ENCODE assay signal across 26 cellular contexts in the genomic region with DNA sequence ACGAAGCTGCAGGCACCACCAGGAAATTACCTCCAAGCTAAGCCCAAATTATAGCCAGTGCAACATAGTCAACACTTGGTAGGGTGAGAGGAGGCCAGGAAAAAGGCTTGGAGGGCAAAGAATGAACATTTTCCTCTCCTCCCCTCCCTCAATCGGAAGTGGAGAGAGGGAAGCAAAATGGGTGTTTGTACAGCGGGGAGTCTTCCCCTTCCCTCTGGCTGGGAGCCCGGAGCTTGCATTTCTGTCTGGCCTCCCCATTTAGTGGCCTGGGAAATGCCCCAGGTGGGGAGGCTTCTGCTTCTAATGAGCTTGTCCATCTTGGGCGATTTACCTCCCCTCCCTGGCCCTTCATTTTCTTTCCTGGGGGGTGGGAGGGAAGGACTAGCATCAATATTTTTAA. TPM values are rescaled to one million over a fixed set of nuclear protein-coding genes. Genes with fewer than 3 reads are reported as not detected.
"Had no signal": no experiment of that assay in that cellular context is flagged by ENCODE, and none has a peak within 500 bp of the region (broad histone marks: within the 10 kb centered on the region; RNA-seq: fewer than 3 reads in every experiment).

No MANE protein-coding gene starts in this region.

- H3K27me3 Mint-ChIP-seq: activated naive CD8-positive, alpha-beta T cell had no signal

- H3K27ac ChIP-seq: body of pancreas, cardiac muscle cell, coronary artery, gastroesophageal sphincter, suprapubic skin, tibial artery, upper lobe of right lung, WERI-Rb-1 had no signal

- H3K36me3 ChIP-seq: cardiac muscle cell, gastroesophageal sphincter, suprapubic skin, tibial artery, upper lobe of right lung, WERI-Rb-1 had no signal

- H3K9me3 ChIP-seq: body of pancreas, gastroesophageal sphincter, suprapubic skin, tibial artery, upper lobe of right lung had no signal

- H3K36me3 Mint-ChIP-seq: activated naive CD8-positive, alpha-beta T cell; natural killer cell had no signal

- H3K9me3 Mint-ChIP-seq: effector memory CD8-positive, alpha-beta T cell; natural killer cell had no signal

- H3K27me3 ChIP-seq: body of pancreas, gastroesophageal sphincter, upper lobe of right lung had no signal

- H3K4me1 ChIP-seq: body of pancreas, gastroesophageal sphincter, suprapubic skin, tibial artery, upper lobe of right lung had no signal

- H3K4me3 Mint-ChIP-seq: activated naive CD8-positive, alpha-beta T cell; effector memory CD8-positive, alpha-beta T cell; natural killer cell had no signal

- H3K27ac Mint-ChIP-seq: activated naive CD8-positive, alpha-beta T cell; effector memory CD8-positive, alpha-beta T cell; natural killer cell had no signal

- DNase-seq: activated CD4-positive, alpha-beta T cell treated with anti-CD3 and anti-CD28 coated beads for 48 hours; activated CD4-positive, alpha-beta T cell treated with anti-CD3 and anti-CD28 coated beads, Interleukin-2, amount 50 U/mL, for 48 hours; activated CD8-positive, alpha-beta memory T cell treated with anti-CD3 and anti-CD28 coated beads for 24 hours; activated effector memory CD4-positive, alpha-beta T cell treated with Interleukin-2 at 50 U/mL for 16 hours; activated naive CD4-positive, alpha-beta T cell treated with Interleukin-2 at 50 U/mL for 16 hours; anterior cingulate cortex; effector memory CD8-positive, alpha-beta T cell; head of caudate nucleus; hippocampal formation; left colon; mesenchymal stem cell; natural killer cell; stimulated activated CD4-positive, alpha-beta T cell treated with anti-CD3 and anti-CD28 coated beads, Interleukin-15, amount 100 ng/mL, for 24 hours; stimulated activated CD4-positive, alpha-beta T cell treated with anti-CD3 and anti-CD28 coated beads, Interleukin-2, amount 100 ng/mL, for 24 hours; stimulated activated naive CD4-positive, alpha-beta T cell; T-helper 9 cell; tibial artery; upper lobe of right lung; WERI-Rb-1 had no signal

- H3K4me1 Mint-ChIP-seq: natural killer cell had no signal

- H3K4me3 ChIP-seq: body of pancreas, cardiac muscle cell, coronary artery, gastroesophageal sphincter, suprapubic skin, tibial artery, upper lobe of right lung had no signal

RNA-seq across cellular contexts. Expression of gene IGSF9B, which starts 29.8 kb away (rescaled TPM):
- polyA plus RNA-seq: fibroblast of lung had no signal
